In the genomic region with DNA sequence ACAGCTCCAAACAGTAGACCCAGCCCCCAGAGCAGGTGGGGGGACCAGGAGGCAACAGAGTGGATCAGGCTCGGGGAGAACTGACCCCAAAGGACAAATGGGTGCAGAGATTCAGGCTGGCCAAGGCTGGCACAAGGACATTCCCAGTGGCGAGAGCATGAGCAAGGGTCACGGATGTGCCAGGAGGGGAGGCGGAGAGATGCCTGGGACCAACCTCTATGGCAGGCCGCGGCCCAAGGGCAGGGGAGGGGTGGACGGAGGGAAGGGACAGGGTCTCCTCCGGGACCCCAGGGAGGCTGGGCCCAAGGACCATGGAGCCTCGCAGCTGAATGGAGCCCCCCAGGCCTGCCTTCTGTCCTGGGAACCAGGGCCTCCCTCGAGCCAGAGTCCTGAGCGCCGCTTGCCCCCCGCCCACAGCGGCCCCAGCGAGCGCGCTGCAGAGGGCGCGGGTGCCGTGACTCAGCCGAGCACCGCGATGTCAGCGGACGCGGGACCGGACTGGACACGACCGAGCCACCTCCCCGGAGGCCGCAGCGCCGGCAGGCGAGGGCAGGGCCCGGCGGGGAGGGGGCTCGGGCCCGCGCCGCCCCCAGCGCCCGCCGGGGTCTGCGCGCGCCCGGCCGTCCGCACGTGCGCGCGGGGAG, we compare ENCODE assay signal across 8 cellular contexts. TPM values are rescaled to one million over a fixed set of nuclear protein-coding genes. Genes with fewer than 3 reads are reported as not detected.
DNase-seq lines count a peak whose midpoint lies in the region; ATAC-seq and TF ChIP-seq lines count a peak whose summit lies in the region.

No MANE protein-coding gene starts in this region.

- no peaks in the 10 kb centered on the region for H3K9me3 Mint-ChIP-seq in T-helper 1 cell treated with Interleukin-12 subunit alpha and Interleukin-12 subunit beta and Interleukin-4 antibody, amounts not matched to agents 30 μg/mL and 1 μg/mL, for 36 hours
- H3K9me3 Mint-ChIP-seq in activated T-cell treated with anti-CD3 and anti-CD28 coated beads, Interleukin-2, amount 50 U/mL, for 72 hours = no peaks in the 10 kb centered on the region
- no peaks in the 10 kb centered on the region for H3K9me3 Mint-ChIP-seq in stimulated activated memory B cell treated with anti-CD40 and anti-IgM and Interleukin-4, amounts not matched to agents 10 μg/mL and 1 μg/mL and 100 μg/mL, for 72 hours

- H3K36me3 ChIP-seq in iPS-15b (ENCODE audit: control insufficient read depth, insufficient read depth, low read length) = no peaks in the 10 kb centered on the region

- TF ChIP-seq CTCF in GM13976 (IDR thresholded peaks at IDR 0.05; ENCODE audit: borderline replicate concordance, control extremely low read depth, extremely low read depth, insufficient read depth, missing control alignments) = no peak

- H3K4me1 ChIP-seq in iPS-15b (ENCODE audit: control insufficient read depth, insufficient read depth, low read length) = no peaks in the 10 kb centered on the region

- peaks cover 22% of the 10 kb centered on the region for H3K27me3 ChIP-seq in iPS-15b (ENCODE audit: control insufficient read depth, insufficient read depth, low read length)

- H3K9me3 ChIP-seq in iPS-15b (ENCODE audit: control insufficient read depth, insufficient read depth, low read length) = no peaks in the 10 kb centered on the region

- in situ Hi-C loops in GM13976 (cut with MboI; ENCODE audit: low sequenced_read_pairs, unreplicated experiment) = no loop called here

- DNase-seq in T-helper 1 cell = no peak
- DNase-seq in activated T-cell treated with anti-CD3 and anti-CD28 coated beads, Interleukin-2, amount 50 U/mL, for 72 hours = peak in 1 of 2 donors; percentile 25
- DNase-seq in GM13976 (ENCODE audit: low spot score) = no peak

- peak overlapping the region; percentile 82 for H3K4me3 Mint-ChIP-seq in T-helper 1 cell treated with Interleukin-12 subunit alpha and Interleukin-12 subunit beta and Interleukin-4 antibody, amounts not matched to agents 30 μg/mL and 1 μg/mL, for 36 hours
- peak overlapping the region; percentile 72 to 77 for H3K4me3 Mint-ChIP-seq in activated T-cell treated with anti-CD3 and anti-CD28 coated beads, Interleukin-2, amount 50 U/mL, for 72 hours
- peak overlapping the region; percentile 76 for H3K4me3 Mint-ChIP-seq in stimulated activated memory B cell treated with anti-CD40 and anti-IgM and Interleukin-4, amounts not matched to agents 10 μg/mL and 1 μg/mL and 100 μg/mL, for 72 hours

- no peak for ATAC-seq in activated T-cell treated with anti-CD3 and anti-CD28 coated beads, Interleukin-2, amount 50 U/mL, for 72 hours (replicated peaks in 1 of 2)
- no peak for ATAC-seq in stimulated activated memory B cell treated with anti-CD40 and anti-IgM and Interleukin-4, amounts not matched to agents 10 μg/mL and 1 μg/mL and 100 μg/mL, for 72 hours
- ATAC-seq in HG02642 (IDR thresholded peaks at IDR 0.05; ENCODE audit: poor library complexity, unreplicated experiment) (no peak), GM18498 (IDR thresholded peaks at IDR 0.05; ENCODE audit: unreplicated experiment) (no peak)

- H3K9ac ChIP-seq in iPS-15b (ENCODE audit: low read depth, low read length) = no peak overlapping the region

- peaks cover 4% of the 10 kb centered on the region for H3K27me3 Mint-ChIP-seq in T-helper 1 cell treated with Interleukin-12 subunit alpha and Interleukin-12 subunit beta and Interleukin-4 antibody, amounts not matched to agents 30 μg/mL and 1 μg/mL, for 36 hours (ENCODE audit: low read depth)
- no peaks in the 10 kb centered on the region for H3K27me3 Mint-ChIP-seq in activated T-cell treated with anti-CD3 and anti-CD28 coated beads, Interleukin-2, amount 50 U/mL, for 72 hours (ENCODE audit: low read depth)
- H3K27me3 Mint-ChIP-seq in stimulated activated memory B cell treated with anti-CD40 and anti-IgM and Interleukin-4, amounts not matched to agents 10 μg/mL and 1 μg/mL and 100 μg/mL, for 72 hours = no peaks in the 10 kb centered on the region

- H3K4me1 Mint-ChIP-seq in T-helper 1 cell treated with Interleukin-12 subunit alpha and Interleukin-12 subunit beta and Interleukin-4 antibody, amounts not matched to agents 30 μg/mL and 1 μg/mL, for 36 hours (ENCODE audit: low read depth) = peaks cover 18% of the 10 kb centered on the region
- H3K4me1 Mint-ChIP-seq in activated T-cell treated with anti-CD3 and anti-CD28 coated beads, Interleukin-2, amount 50 U/mL, for 72 hours (ENCODE audit: low read depth) = peaks cover 33% of the 10 kb centered on the region
- peaks cover 59% of the 10 kb centered on the region for H3K4me1 Mint-ChIP-seq in stimulated activated memory B cell treated with anti-CD40 and anti-IgM and Interleukin-4, amounts not matched to agents 10 μg/mL and 1 μg/mL and 100 μg/mL, for 72 hours

- no peaks in the 10 kb centered on the region for H3K36me3 Mint-ChIP-seq in T-helper 1 cell treated with Interleukin-12 subunit alpha and Interleukin-12 subunit beta and Interleukin-4 antibody, amounts not matched to agents 30 μg/mL and 1 μg/mL, for 36 hours (ENCODE audit: low read depth)
- no peaks in the 10 kb centered on the region for H3K36me3 Mint-ChIP-seq in activated T-cell treated with anti-CD3 and anti-CD28 coated beads, Interleukin-2, amount 50 U/mL, for 72 hours (ENCODE audit: insufficient read depth in 2 of 2)
- no peaks in the 10 kb centered on the region for H3K36me3 Mint-ChIP-seq in stimulated activated memory B cell treated with anti-CD40 and anti-IgM and Interleukin-4, amounts not matched to agents 10 μg/mL and 1 μg/mL and 100 μg/mL, for 72 hours

- H3K27ac Mint-ChIP-seq in T-helper 1 cell treated with Interleukin-12 subunit alpha and Interleukin-12 subunit beta and Interleukin-4 antibody, amounts not matched to agents 30 μg/mL and 1 μg/mL, for 36 hours = no peak overlapping the region
- H3K27ac Mint-ChIP-seq in activated T-cell treated with anti-CD3 and anti-CD28 coated beads, Interleukin-2, amount 50 U/mL, for 72 hours = no peak overlapping the region
- H3K27ac Mint-ChIP-seq in stimulated activated memory B cell treated with anti-CD40 and anti-IgM and Interleukin-4, amounts not matched to agents 10 μg/mL and 1 μg/mL and 100 μg/mL, for 72 hours = no peak overlapping the region

- H3K4me3 ChIP-seq in iPS-15b (ENCODE audit: low read depth, low read length) = peak overlapping the region; percentile 37

RNA-seq across cellular contexts. Expression of gene ABCA2, which starts 0.5 kb away (rescaled TPM):
- total RNA-seq in activated T-cell treated with anti-CD3 and anti-CD28 coated beads, Interleukin-2, amount 50 U/mL, for 72 hours = 10 to 100 TPM; 23.9 to 27.5 TPM

RNA-seq across cellular contexts. Expression of gene FUT7, which starts 4.4 kb away (rescaled TPM):
- total RNA-seq in activated T-cell treated with anti-CD3 and anti-CD28 coated beads, Interleukin-2, amount 50 U/mL, for 72 hours = 1 to 10 TPM; 1.6 to 1.8 TPM

RNA-seq across cellular contexts. Expression of gene NPDC1, which starts 18.5 kb away (rescaled TPM):
- total RNA-seq in activated T-cell treated with anti-CD3 and anti-CD28 coated beads, Interleukin-2, amount 50 U/mL, for 72 hours = 10 to 100 TPM; 27.2 to 28.7 TPM

RNA-seq across cellular contexts. Expression of gene ENTPD2, which starts 26.4 kb away (rescaled TPM):
- total RNA-seq in activated T-cell treated with anti-CD3 and anti-CD28 coated beads, Interleukin-2, amount 50 U/mL, for 72 hours = under 1 TPM; 0.28 to 0.48 TPM

RNA-seq across cellular contexts. Expression of gene CLIC3, which starts 31.1 kb away (rescaled TPM):
- under 1 TPM; 0.43 to 0.65 TPM for total RNA-seq in activated T-cell treated with anti-CD3 and anti-CD28 coated beads, Interleukin-2, amount 50 U/mL, for 72 hours
